Comparison of ENCODE assay signal across 20 cellular contexts in genomic region chr2:153213022-153213421, GRCh38.
"Had no signal": no experiment of that assay in that cellular context is flagged by ENCODE, and none has a peak within 500 bp of the region (broad histone marks: within the 10 kb centered on the region; RNA-seq: fewer than 3 reads in every experiment).

No MANE protein-coding gene starts in this region.

- ATAC-seq: activated T-cell treated with anti-CD3 and anti-CD28 coated beads, Interleukin-2, amount 50 U/mL, for 72 hours; sciatic nerve; stimulated activated naive CD8-positive, alpha-beta T cell treated with anti-CD3 and anti-CD28 coated beads, Interleukin-15, amount 100 ng/mL, for 72 hours had no signal

- H3K27me3 Mint-ChIP-seq: activated naive CD4-positive, alpha-beta T cell treated with anti-CD3 and anti-CD28 coated beads, Interleukin-2, amount 50 U/mL, for 24 hours; stimulated activated naive CD8-positive, alpha-beta T cell treated with anti-CD3 and anti-CD28 coated beads, Interleukin-15, amount 100 ng/mL, for 72 hours had no signal

- H3K4me3 Mint-ChIP-seq: activated naive CD4-positive, alpha-beta T cell treated with anti-CD3 and anti-CD28 coated beads, Interleukin-2, amount 50 U/mL, for 24 hours; activated T-cell treated with anti-CD3 and anti-CD28 coated beads, Interleukin-2, amount 50 U/mL, for 72 hours; nephron; stimulated activated naive CD8-positive, alpha-beta T cell treated with anti-CD3 and anti-CD28 coated beads, Interleukin-15, amount 100 ng/mL, for 72 hours had no signal

- H3K9me3 Mint-ChIP-seq: activated naive CD4-positive, alpha-beta T cell treated with anti-CD3 and anti-CD28 coated beads, Interleukin-2, amount 50 U/mL, for 24 hours; nephron; stimulated activated naive CD8-positive, alpha-beta T cell treated with anti-CD3 and anti-CD28 coated beads, Interleukin-15, amount 100 ng/mL, for 72 hours had no signal

- FAIRE-seq: bronchial epithelial cell, endometrium had no signal

- DNase-seq: activated CD4-positive, alpha-beta T cell treated with anti-CD3 and anti-CD28 coated beads for 1 hour; activated CD8-positive, alpha-beta memory T cell treated with anti-CD3 and anti-CD28 coated beads for 24 hours; activated effector memory CD4-positive, alpha-beta T cell treated with anti-CD3 and anti-CD28 coated beads, Interleukin-2, amount 50 U/mL, for 16 hours; activated T-cell treated with anti-CD3 and anti-CD28 coated beads, Interleukin-2, amount 50 U/mL, for 72 hours; cerebellar nuclear complex; cortex of kidney; erythroblast; foreskin melanocyte; glutamatergic neuron; hypothalamus; islet precursor cell; stimulated activated CD4-positive, alpha-beta T cell treated with anti-CD3 and anti-CD28 coated beads, Interleukin-4, amount 100 ng/mL, for 1 hour; stimulated activated naive CD8-positive, alpha-beta T cell treated with anti-CD3 and anti-CD28 coated beads, Interleukin-15, amount 100 ng/mL, for 72 hours; transverse colon; WERI-Rb-1 had no signal

- H3K27ac Mint-ChIP-seq: activated naive CD4-positive, alpha-beta T cell treated with anti-CD3 and anti-CD28 coated beads, Interleukin-2, amount 50 U/mL, for 24 hours; activated T-cell treated with anti-CD3 and anti-CD28 coated beads, Interleukin-2, amount 50 U/mL, for 72 hours; nephron; stimulated activated naive CD8-positive, alpha-beta T cell treated with anti-CD3 and anti-CD28 coated beads, Interleukin-15, amount 100 ng/mL, for 72 hours had no signal

- H3K36me3 Mint-ChIP-seq: activated naive CD4-positive, alpha-beta T cell treated with anti-CD3 and anti-CD28 coated beads, Interleukin-2, amount 50 U/mL, for 24 hours had no signal

- H3K4me1 Mint-ChIP-seq: activated naive CD4-positive, alpha-beta T cell treated with anti-CD3 and anti-CD28 coated beads, Interleukin-2, amount 50 U/mL, for 24 hours; nephron; stimulated activated naive CD8-positive, alpha-beta T cell treated with anti-CD3 and anti-CD28 coated beads, Interleukin-15, amount 100 ng/mL, for 72 hours had no signal
